ENCODE assay signal across 24 cellular contexts in the genomic region with DNA sequence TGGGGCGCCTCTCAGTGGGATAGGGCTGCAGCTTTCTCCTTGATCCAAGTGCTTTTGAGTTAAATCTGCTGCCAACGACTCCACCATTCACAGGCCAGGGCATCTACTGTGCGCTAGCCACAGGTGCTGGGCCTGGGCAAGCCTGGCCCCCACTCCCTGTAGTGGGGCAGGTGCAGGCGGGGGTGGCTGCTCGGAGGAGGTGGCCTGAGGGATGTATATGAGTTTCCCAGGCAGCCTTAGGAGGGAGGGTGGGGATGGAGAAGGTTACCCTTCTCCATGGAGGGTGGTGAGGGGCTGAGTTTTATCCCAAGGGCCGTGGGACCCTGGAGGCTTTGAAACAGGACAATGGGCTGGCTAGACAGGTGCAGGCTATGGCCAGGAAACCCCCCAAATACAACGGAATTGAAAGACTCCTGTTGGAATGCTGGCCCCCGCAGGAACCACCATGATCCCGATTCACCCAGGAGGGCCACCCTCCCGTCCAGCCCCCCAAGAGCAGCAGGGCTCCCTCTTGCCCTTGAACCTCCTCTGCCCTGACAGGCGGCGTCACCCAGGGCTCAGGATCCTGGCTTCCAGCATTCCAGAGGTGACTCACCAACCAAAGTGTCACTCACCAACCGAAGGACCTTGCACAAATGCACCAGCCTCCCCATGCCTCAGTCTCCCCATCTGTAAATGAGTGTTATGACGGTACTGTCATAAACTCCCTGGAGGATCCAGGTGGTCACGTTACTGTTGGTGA. TPM values are rescaled to one million over a fixed set of nuclear protein-coding genes. Genes with fewer than 3 reads are reported as not detected.
DNase-seq lines count a peak whose midpoint lies in the region; ATAC-seq and TF ChIP-seq lines count a peak whose summit lies in the region.
"Had no signal": no experiment of that assay in that cellular context is flagged by ENCODE, and none has a peak within 500 bp of the region (broad histone marks: within the 10 kb centered on the region; RNA-seq: fewer than 3 reads in every experiment).

No MANE protein-coding gene starts in this region.

- no CpG with 5 or more reads among the region's 15 CpGs for WGBS in neuronal stem cell (ENCODE audit: extremely low coverage in 2 of 2, insufficient read length in 2 of 2, insufficient replicate concordance in 1 of 2), 2 donors

- H3K9me3 Mint-ChIP-seq in dendritic cell treated with granulocyte-macrophage colony-stimulating factor and Interleukin-4, amounts not matched to agents 40 ng/mL and 50 ng/mL, for 4 days, result peaks cover 12% of the 10 kb centered on the region

- BruUV-seq in HCT116 (replicated peaks; lab: Mats Ljungman, UMichigan), result no TSS peak

- peaks cover 31% of the 10 kb centered on the region for H3K4me1 Mint-ChIP-seq in dendritic cell treated with granulocyte-macrophage colony-stimulating factor and Interleukin-4, amounts not matched to agents 40 ng/mL and 50 ng/mL, for 4 days (ENCODE audit: low read depth)

- no peak for ATAC-seq in HCT116
- no peak for ATAC-seq in stimulated activated naive CD8-positive, alpha-beta T cell treated with anti-CD3 and anti-CD28 coated beads, Interleukin-15, Interleukin-2, amounts not matched to agents 100 U/mL and 50 U/mL, for 24 hours
- ATAC-seq in GM19452 (IDR thresholded peaks at IDR 0.05; ENCODE audit: unreplicated experiment), result no peak
- ATAC-seq: A549 had no signal

- H2AFZ ChIP-seq in HCT116 (ENCODE audit: low read depth, low read length, poor library complexity, severe bottlenecking), result no peak overlapping the region
- H2AFZ ChIP-seq in neuronal stem cell (ENCODE audit: low read length), result no peak overlapping the region

- H3K9me3 ChIP-seq in BLaER1, result peaks cover 27% of the 10 kb centered on the region
- H3K9me3 ChIP-seq in HCT116 (ENCODE audit: control insufficient read depth in 1 of 2, insufficient read depth in 1 of 2, low read depth in 1 of 2, low read length in 2 of 2), result peaks cover 0 to 9% of the 10 kb centered on the region in 2 experiments; a peak in 1 of 4 replicates
- H3K9me3 ChIP-seq in neuronal stem cell (replicated peaks in 1 of 2; ENCODE audit: control insufficient read depth in 2 of 2, insufficient read depth in 1 of 2, low read depth in 1 of 2, low read length in 2 of 2), result peaks cover 13 to 23% of the 10 kb centered on the region in 2 donors

- H3K36me3 ChIP-seq in BLaER1 (peaks cover 50% of the 10 kb centered on the region), HCT116 (ENCODE audit: control insufficient read depth in 1 of 2, insufficient read depth in 2 of 2, low read length in 2 of 2) (peaks cover 0 to 8% of the 10 kb centered on the region in 2 experiments; a peak in 1 of 4 replicates), neuronal stem cell (replicated peaks in 1 of 2; ENCODE audit: control insufficient read depth in 2 of 2, insufficient read depth in 2 of 2, low read length in 2 of 2) (peaks cover 17 to 50% of the 10 kb centered on the region in 2 donors)

- H3K9me2 ChIP-seq in HCT116 (ENCODE audit: insufficient read depth), result no peaks in the 10 kb centered on the region

- H3K27me3 Mint-ChIP-seq in dendritic cell treated with granulocyte-macrophage colony-stimulating factor and Interleukin-4, amounts not matched to agents 40 ng/mL and 50 ng/mL, for 4 days, result no peaks in the 10 kb centered on the region
- H3K27me3 Mint-ChIP-seq: CD4-positive, CD25-positive, alpha-beta regulatory T cell had no signal

- H4K20me1 ChIP-seq in BLaER1 (no peaks in the 10 kb centered on the region), HCT116 (ENCODE audit: insufficient read depth) (no peaks in the 10 kb centered on the region)

- H3K4me3 Mint-ChIP-seq in dendritic cell treated with granulocyte-macrophage colony-stimulating factor and Interleukin-4, amounts not matched to agents 40 ng/mL and 50 ng/mL, for 4 days, result no peak overlapping the region

- H3K4ac ChIP-seq in neuronal stem cell (ENCODE audit: low read length), result peak overlapping the region; percentile 84

- peak overlapping the region; percentile 65 for H3K23ac ChIP-seq in neuronal stem cell (ENCODE audit: low read depth, low read length, poor library complexity)

- intact Hi-C loops in HCT116 (cut with micrococcal nuclease), result no loop called here
- intact Hi-C loops in dendritic cell treated with granulocyte-macrophage colony-stimulating factor and Interleukin-4, amounts not matched to agents 40 ng/mL and 50 ng/mL, for 4 days (cut with micrococcal nuclease), result no loop called here

- no peak overlapping the region; the same call in 1 of the 2 replicates for H3K9ac ChIP-seq in BLaER1
- H3K9ac ChIP-seq in HCT116 (ENCODE audit: low read length), result no peak overlapping the region
- no peak overlapping the region for H3K9ac ChIP-seq in neuronal stem cell (ENCODE audit: low read depth, low read length, poor library complexity)

- peaks cover 10% of the 10 kb centered on the region for H3K79me1 ChIP-seq in neuronal stem cell (ENCODE audit: low read depth, low read length)

- TF ChIP-seq POLR2A in HCT116 (IDR thresholded peaks at IDR 0.05; ENCODE audit: borderline replicate concordance, extremely low read depth, insufficient read depth, insufficient read length), result no peak

- H3K27me3 ChIP-seq in BLaER1 (no peaks in the 10 kb centered on the region), HCT116 (ENCODE audit: insufficient read depth, low read length) (no peaks in the 10 kb centered on the region), neuronal stem cell (ENCODE audit: control insufficient read depth in 3 of 3, insufficient read depth in 3 of 3, low read depth in 1 of 3, low read length in 3 of 3) (no peaks in the 10 kb centered on the region)
- H3K27me3 ChIP-seq: BE2C had no signal

- H3K79me2 ChIP-seq in HCT116 (ENCODE audit: insufficient read depth, low read length), result peaks cover 8% of the 10 kb centered on the region

- peak overlapping the region; percentile 26; the same call in 1 of the 2 replicates for H3K4me2 ChIP-seq in BLaER1
- H3K4me2 ChIP-seq in HCT116 (ENCODE audit: low read length), result peak overlapping the region; percentile 39
- no peak overlapping the region for H3K4me2 ChIP-seq in neuronal stem cell (ENCODE audit: insufficient read depth, low read length, poor library complexity, severe bottlenecking)
- H3K4me2 ChIP-seq: A549 had no signal

- in situ Hi-C loops in GM13976 (cut with MboI; ENCODE audit: low sequenced_read_pairs, unreplicated experiment), result no loop called here

- peaks cover 92% of the 10 kb centered on the region for H3K36me3 Mint-ChIP-seq in dendritic cell treated with granulocyte-macrophage colony-stimulating factor and Interleukin-4, amounts not matched to agents 40 ng/mL and 50 ng/mL, for 4 days (ENCODE audit: low read depth)

- no peak overlapping the region for H2BK12ac ChIP-seq in neuronal stem cell (ENCODE audit: low read length)

- no peak overlapping the region for H4K91ac ChIP-seq in neuronal stem cell (ENCODE audit: low read depth, low read length, poor library complexity)

- CTCF ChIA-PET in HCT116 (lab: Charles Lee), result no interaction called here

- H2BK15ac ChIP-seq in neuronal stem cell (ENCODE audit: low read length), result no peak overlapping the region

- POLR2A ChIA-PET in HCT116 (lab: Charles Lee), result no interaction called here

- H2AK5ac ChIP-seq in neuronal stem cell (ENCODE audit: low read depth, low read length), result no peak overlapping the region

- H3K18ac ChIP-seq in neuronal stem cell (ENCODE audit: low read length), result no peak overlapping the region

- H3K4me1 ChIP-seq in BLaER1 (peaks cover 53% of the 10 kb centered on the region), HCT116 (ENCODE audit: control insufficient read depth in 1 of 2, insufficient read depth in 2 of 2, low read length in 2 of 2) (peaks cover 20 to 38% of the 10 kb centered on the region in 2 experiments), neuronal stem cell (ENCODE audit: control insufficient read depth in 2 of 2, insufficient read depth in 1 of 2, low read depth in 1 of 2, low read length in 2 of 2) (peaks cover 5 to 9% of the 10 kb centered on the region in 2 donors)
- H3K4me1 ChIP-seq: BE2C had no signal

- H4K8ac ChIP-seq in neuronal stem cell (ENCODE audit: low read depth, low read length), result no peak overlapping the region

- TF ChIP-seq RAD21 in HCT116 (IDR thresholded peaks at IDR 0.05; ENCODE audit: low read depth), result no peak

- RAD21 ChIA-PET in HCT116 (lab: Charles Lee; ENCODE audit: low non-redundant PET in 1 of 2, low total read pairs in 2 of 2, uncharacterized antibody in 2 of 2, unreplicated experiment in 2 of 2), result no interaction called here

- H3K4me3 ChIP-seq in BLaER1 (no peak overlapping the region), HCT116 (replicated peaks in 1 of 2; ENCODE audit: low read depth in 1 of 2, low read length in 2 of 2) (no peak overlapping the region), neuronal stem cell (ENCODE audit: low read length in 2 of 2) (no peak overlapping the region)
- H3K4me3 ChIP-seq: A549 had no signal

- no peak overlapping the region for H2BK120ac ChIP-seq in neuronal stem cell (ENCODE audit: low read depth, low read length)

- peak overlapping the region; percentile 52 for H3K27ac ChIP-seq in BLaER1
- H3K27ac ChIP-seq in HCT116 (ENCODE audit: low read depth, low read length), result no peak overlapping the region
- no peak overlapping the region for H3K27ac ChIP-seq in neuronal stem cell (replicated peaks; ENCODE audit: low read length)
- H3K27ac ChIP-seq: A549 had no signal

- no peak for TF ChIP-seq CTCF in HCT116 (IDR thresholded peaks at IDR 0.05 in 2 of 3, conservative IDR thresholded peaks at IDR 0.05 in 1 of 3; ENCODE audit: borderline replicate concordance in 1 of 3, insufficient read depth in 1 of 3, low read depth in 2 of 3, low read length in 2 of 3)
- no peak for TF ChIP-seq CTCF in GM13976 (IDR thresholded peaks at IDR 0.05; ENCODE audit: borderline replicate concordance, control extremely low read depth, extremely low read depth, insufficient read depth, missing control alignments)

- peak overlapping the region; percentile 34 for H3K27ac Mint-ChIP-seq in dendritic cell treated with granulocyte-macrophage colony-stimulating factor and Interleukin-4, amounts not matched to agents 40 ng/mL and 50 ng/mL, for 4 days
- H3K27ac Mint-ChIP-seq: CD4-positive, CD25-positive, alpha-beta regulatory T cell had no signal

- DNase-seq in HCT116 (ENCODE audit: low read depth, low spot score) (no peak), neuronal stem cell (ENCODE audit: low spot score) (no peak), GM13976 (ENCODE audit: low spot score) (no peak), NCI-H524 (lab: John Stamatoyannopoulos, UW) (no peak)
- no peak for DNase-seq in stimulated activated naive CD8-positive, alpha-beta T cell treated with anti-CD3 and anti-CD28 coated beads, Interleukin-15, Interleukin-2, amounts not matched to agents 100 U/mL and 50 U/mL, for 24 hours
- DNase-seq: BE2C; CD4-positive, CD25-positive, alpha-beta regulatory T cell; COR-L47; DMS 273 treated with DMSO at 0.1 percent for 48 hours; DND-41; KBM-7; MM.1S; NCI-H1048; NCI-H1417 treated with DMSO at 0.1 percent for 48 hours; NCI-H187; NCI-H446; NCI-H526 treated with DMSO at 0.1 percent for 48 hours; OCI-M1; Right ventricle myocardium superior had no signal

- peak overlapping the region; percentile 31 for H3K14ac ChIP-seq in neuronal stem cell (ENCODE audit: low read length)

- no peak overlapping the region for H2BK5ac ChIP-seq in neuronal stem cell (ENCODE audit: low read length)

RNA-seq across cellular contexts. Expression of gene PGLS, which starts 4.1 kb away (rescaled TPM):
- 68.5 TPM for total RNA-seq in HCT116 (2021; ENCODE audit: unreplicated experiment)
- 43.1 and 53.5 TPM in 2 replicates for polyA plus RNA-seq in HCT116 (2012)
- 109 TPM for polyA plus RNA-seq in neuronal stem cell (2013, experiment 1 of 2)
- polyA plus RNA-seq in neuronal stem cell (2013, experiment 2 of 2), result 106 TPM

RNA-seq across cellular contexts. Expression of gene COLGALT1, which starts 39.9 kb away (rescaled TPM):
- total RNA-seq in HCT116 (2021; ENCODE audit: unreplicated experiment), result 86.0 TPM
- 64.8 and 67.6 TPM in 2 replicates for polyA plus RNA-seq in HCT116 (2012)
- polyA plus RNA-seq in neuronal stem cell (2013, experiment 1 of 2), result 51.5 TPM
- polyA plus RNA-seq in neuronal stem cell (2013, experiment 2 of 2), result 51.9 TPM

RNA-seq across cellular contexts. Expression of gene SLC27A1, which starts 45.3 kb away (rescaled TPM):
- total RNA-seq in HCT116 (2021; ENCODE audit: unreplicated experiment), result 22.5 TPM
- 24.3 and 24.5 TPM in 2 replicates for polyA plus RNA-seq in HCT116 (2012)
- polyA plus RNA-seq in neuronal stem cell (2013, experiment 1 of 2), result 10.0 TPM
- polyA plus RNA-seq in neuronal stem cell (2013, experiment 2 of 2), result 9.8 TPM

RNA-seq across cellular contexts. Expression of gene NXNL1, which starts 54.9 kb away (rescaled TPM):
- not detected for total RNA-seq in HCT116 (2021; ENCODE audit: unreplicated experiment)
- not detected in 2 replicates for polyA plus RNA-seq in HCT116 (2012)
- not detected for polyA plus RNA-seq in neuronal stem cell (2013, experiment 1 of 2)
- polyA plus RNA-seq in neuronal stem cell (2013, experiment 2 of 2), result not detected
- total RNA-seq: CD4-positive, CD25-positive, alpha-beta regulatory T cell; H1 had no signal
- polyA plus RNA-seq: A549; CD4-positive, CD25-positive, alpha-beta regulatory T cell; H1 had no signal
